ENCODE assay signal across 1 cellular context in the genomic region with DNA sequence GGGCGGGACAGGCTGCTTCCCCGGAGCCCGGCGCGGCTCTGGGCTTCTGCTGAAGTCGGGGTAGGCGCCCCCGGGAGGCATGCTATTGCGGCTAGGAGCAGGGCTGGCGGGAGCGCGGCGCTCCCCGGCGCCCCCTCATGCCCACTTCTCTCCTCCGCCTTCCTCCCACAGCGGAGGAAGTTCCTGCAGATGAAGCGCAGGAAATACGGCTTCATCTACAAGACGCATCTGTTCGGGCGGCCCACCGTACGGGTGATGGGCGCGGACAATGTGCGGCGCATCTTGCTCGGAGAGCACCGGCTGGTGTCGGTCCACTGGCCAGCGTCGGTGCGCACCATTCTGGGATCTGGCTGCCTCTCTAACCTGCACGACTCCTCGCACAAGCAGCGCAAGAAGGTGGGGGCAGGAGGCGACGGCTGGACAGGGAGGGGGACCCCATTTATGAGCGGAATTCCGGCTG.
TF ChIP-seq lines count a peak whose summit lies in the region.

No MANE protein-coding gene starts in this region.

TF ChIP-seq in IMR-90, 13 proteins besides CTCF, POLR2A, EP300 and RAD21:
- TF ChIP-seq BHLHE40 (IDR thresholded peaks at IDR 0.05; ENCODE audit: low read depth, low read length) (no peak), MAFK (IDR thresholded peaks at IDR 0.05; ENCODE audit: low read depth, low read length) (no peak), MAZ (IDR thresholded peaks at IDR 0.05; ENCODE audit: borderline replicate concordance, low read depth, low read length) (no peak), CEBPB (IDR thresholded peaks at IDR 0.05; ENCODE audit: low read depth, low read length) (no peak), SMC3 (IDR thresholded peaks at IDR 0.05; ENCODE audit: low read depth, low read length) (no peak), NFE2L2 (IDR thresholded peaks at IDR 0.05; ENCODE audit: low read depth, low read length) (no peak), MXI1 (IDR thresholded peaks at IDR 0.05; ENCODE audit: borderline replicate concordance, low read depth, low read length) (no peak), FOS (IDR thresholded peaks at IDR 0.05; ENCODE audit: low read depth, low read length) (no peak), RCOR1 (IDR thresholded peaks at IDR 0.05; ENCODE audit: insufficient replicate concordance, low read length) (no peak), CHD1 (IDR thresholded peaks at IDR 0.05; ENCODE audit: low read depth, low read length) (no peak)
- TF ChIP-seq, protein P1, sequence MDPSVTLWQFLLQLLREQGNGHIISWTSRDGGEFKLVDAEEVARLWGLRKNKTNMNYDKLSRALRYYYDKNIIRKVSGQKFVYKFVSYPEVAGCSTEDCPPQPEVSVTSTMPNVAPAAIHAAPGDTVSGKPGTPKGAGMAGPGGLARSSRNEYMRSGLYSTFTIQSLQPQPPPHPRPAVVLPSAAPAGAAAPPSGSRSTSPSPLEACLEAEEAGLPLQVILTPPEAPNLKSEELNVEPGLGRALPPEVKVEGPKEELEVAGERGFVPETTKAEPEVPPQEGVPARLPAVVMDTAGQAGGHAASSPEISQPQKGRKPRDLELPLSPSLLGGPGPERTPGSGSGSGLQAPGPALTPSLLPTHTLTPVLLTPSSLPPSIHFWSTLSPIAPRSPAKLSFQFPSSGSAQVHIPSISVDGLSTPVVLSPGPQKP (IDR thresholded peaks at IDR 0.05; ENCODE audit: borderline replicate concordance, low read depth, low read length): no peak
- TF ChIP-seq, protein P2, sequence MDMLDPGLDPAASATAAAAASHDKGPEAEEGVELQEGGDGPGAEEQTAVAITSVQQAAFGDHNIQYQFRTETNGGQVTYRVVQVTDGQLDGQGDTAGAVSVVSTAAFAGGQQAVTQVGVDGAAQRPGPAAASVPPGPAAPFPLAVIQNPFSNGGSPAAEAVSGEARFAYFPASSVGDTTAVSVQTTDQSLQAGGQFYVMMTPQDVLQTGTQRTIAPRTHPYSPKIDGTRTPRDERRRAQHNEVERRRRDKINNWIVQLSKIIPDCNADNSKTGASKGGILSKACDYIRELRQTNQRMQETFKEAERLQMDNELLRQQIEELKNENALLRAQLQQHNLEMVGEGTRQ (IDR thresholded peaks at IDR 0.05; ENCODE audit: low read depth, low read length): no peak
